ENCODE assay signal across 8 cellular contexts in genomic region chrX:66110112-66110511, GRCh38. TPM values are rescaled to one million over a fixed set of nuclear protein-coding genes. Genes with fewer than 3 reads are reported as not detected.
DNase-seq lines count a peak whose midpoint lies in the region; ATAC-seq and TF ChIP-seq lines count a peak whose summit lies in the region.

No MANE protein-coding gene starts in this region.

- in situ Hi-C loops in GM23248 (cut with MboI) = no loop called here

- H3F3A ChIP-seq in GM23248 (ENCODE audit: insufficient read depth) = no peaks in the 10 kb centered on the region

- no peak overlapping the region for H3K9ac ChIP-seq in GM23248

- H3K27me3 ChIP-seq in BJ (ENCODE audit: control insufficient read depth, insufficient read depth, low read length) (no peaks in the 10 kb centered on the region), GM23248 (replicated peaks; ENCODE audit: insufficient read depth) (no peaks in the 10 kb centered on the region)

- H3K4me1 ChIP-seq in GM23248 (ENCODE audit: insufficient read depth) = no peaks in the 10 kb centered on the region

- H3K36me3 ChIP-seq in BJ (ENCODE audit: control insufficient read depth, insufficient read depth, low read length) (no peaks in the 10 kb centered on the region), GM23248 (ENCODE audit: low read depth) (no peaks in the 10 kb centered on the region)

- no peak overlapping the region for H3K4me2 ChIP-seq in GM23248 (ENCODE audit: unreplicated experiment)

- no peak for ATAC-seq in GM21447 (IDR thresholded peaks at IDR 0.05; ENCODE audit: unreplicated experiment)
- no peak for ATAC-seq in HG03159 (IDR thresholded peaks at IDR 0.05; ENCODE audit: unreplicated experiment)
- no peak for ATAC-seq in HG03095 (IDR thresholded peaks at IDR 0.05; ENCODE audit: unreplicated experiment)

- H4K20me1 ChIP-seq in GM23248 (ENCODE audit: insufficient read depth) = no peaks in the 10 kb centered on the region

- no peak overlapping the region for H2AFZ ChIP-seq in GM23248

- H3K27ac ChIP-seq in GM23248 = no peak overlapping the region

- H3K9me3 ChIP-seq in GM23248 (ENCODE audit: low read depth) = no peaks in the 10 kb centered on the region

- H3K4me3 ChIP-seq in BJ (ENCODE audit: low read depth, low read length) (no peak overlapping the region), GM23248 (no peak overlapping the region)

- 75 to 77% methylated on average over 3 of the region's 3 CpGs for WGBS in GM23248 (ENCODE audit: low coverage in 1 of 2, low lambda C conversion rate in 2 of 2, missing lambda C conversion rate in 2 of 2), 2 experiments

- DNase-seq in BJ (ENCODE audit: low read depth) (no peak), GM23248 (peak; percentile 49), SKM-1 treated with dmso at 0.1 percent for 144 hours (lab: John Stamatoyannopoulos, UW; ENCODE audit: unreplicated experiment) (peak; percentile 37), iPS-NIHi7 (ENCODE audit: extremely low spot score) (peak; percentile 31), COR-L47 (lab: John Stamatoyannopoulos, UW) (no peak)

- peak; percentile 35; the same call in 1 of the 2 replicates for TF ChIP-seq CTCF in BJ (IDR thresholded peaks at IDR 0.05; ENCODE audit: insufficient read depth, low read depth, low read length)

- CTCF ChIA-PET in BJ (lab: Yijun Ruan, JAX) = interaction anchor here (0.6 to 0.7 kb wide), 2 partner anchors 630 to 1826 kb away, joined by 3 read pairs; no protein-coding TSS in a partner anchor

- H3K9me2 ChIP-seq in GM23248 (ENCODE audit: insufficient read depth) = no peaks in the 10 kb centered on the region

- no peaks in the 10 kb centered on the region for H3K79me2 ChIP-seq in GM23248 (ENCODE audit: insufficient read depth)

- POLR2A ChIA-PET in BJ (lab: Charles Lee) = interaction anchor here (0.5 kb wide), 1 partner anchor 72 kb away, joined by 3 read pairs; no protein-coding TSS in a partner anchor

RNA-seq across cellular contexts. Expression of gene HEPH, which starts 53.9 kb away (rescaled TPM):
- 8.6 and 10.4 TPM in 2 replicates for polyA plus RNA-seq in BJ (2011; rRNA removed)
- 3.3 and 3.9 TPM in 2 replicates for polyA minus RNA-seq in BJ (2011; rRNA and poly(A)+ RNA removed)
- total RNA-seq in GM23248 (2014; rRNA removed; shearing (Covaris generic)) = 28.2 and 42.4 TPM in 2 replicates
- polyA plus RNA-seq in GM23248 (2016; fragmentation: Nextera tagmentation; extraction: Ambion mirVana) = 14.3 and 15.2 TPM in 2 replicates

Comparison
In these comparisons a context has a peak if more than half of its experiments do, and no peak if none do; other contexts are left out.
1. DNase-seq: peak in GM23248 (single experiment), SKM-1 treated with dmso at 0.1 percent for 144 hours (single experiment) and iPS-NIHi7 (single experiment); none in BJ (single experiment) and COR-L47 (single experiment).